22 cellular contexts compared by ENCODE assay signal in the genomic region with DNA sequence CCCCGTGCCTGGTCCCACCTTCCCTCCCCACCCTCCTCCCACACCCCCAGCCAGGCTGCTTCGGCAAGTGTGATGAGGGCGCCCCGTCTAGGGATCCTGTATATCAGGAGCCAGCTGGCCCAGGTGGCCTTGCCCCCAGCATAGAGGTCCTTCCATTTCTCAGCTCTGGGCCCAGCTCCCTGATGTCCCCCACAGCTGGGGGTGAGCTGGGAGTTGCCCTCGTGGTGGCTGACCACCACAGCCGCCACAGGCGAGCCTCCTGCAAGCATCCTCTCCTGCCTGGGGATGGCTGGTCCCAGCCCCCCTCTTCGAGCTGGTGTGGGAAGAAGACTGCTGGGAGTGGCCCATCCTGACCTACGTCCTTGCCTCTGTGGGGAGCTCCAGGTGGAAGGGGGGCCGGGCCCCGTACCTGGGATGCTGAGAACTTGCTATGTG. TPM values are rescaled to one million over a fixed set of nuclear protein-coding genes. Genes with fewer than 3 reads are reported as not detected.
A peak's percentile ranks its signal among the peaks of the same experiment; 100 is the strongest.
DNase-seq lines count a peak whose midpoint lies in the region; ATAC-seq and TF ChIP-seq lines count a peak whose summit lies in the region.
"Had no signal": no experiment of that assay in that cellular context is flagged by ENCODE, and none has a peak within 500 bp of the region (broad histone marks: within the 10 kb centered on the region; RNA-seq: fewer than 3 reads in every experiment).

No MANE protein-coding gene starts in this region.

- no peak overlapping the region for H3K4me3 ChIP-seq in osteoblast (ENCODE audit: insufficient read depth, low read length)
- H3K4me3 ChIP-seq in CD8-positive, alpha-beta T cell (ENCODE audit: low read depth, low read length): no peak overlapping the region
- H3K4me3 ChIP-seq: GM23338, SJSA1 had no signal

- H3K27me3 ChIP-seq in osteoblast (ENCODE audit: insufficient read depth, low read length): no peaks in the 10 kb centered on the region
- no peaks in the 10 kb centered on the region for H3K27me3 ChIP-seq in CD8-positive, alpha-beta T cell (ENCODE audit: insufficient read depth, low read length)
- H3K27me3 ChIP-seq: SJSA1 had no signal

- no peaks in the 10 kb centered on the region for H3K9me3 Mint-ChIP-seq in natural killer cell treated with Interleukin-12 subunit alpha and Interleukin-12 subunit beta and Interleukin-15 and Interleukin-18, amount 100 ng/mL, for 72 hours
- no peaks in the 10 kb centered on the region for H3K9me3 Mint-ChIP-seq in natural killer cell
- H3K9me3 Mint-ChIP-seq in CD8-positive, alpha-beta T cell: no peaks in the 10 kb centered on the region
- H3K9me3 Mint-ChIP-seq: CD4-positive, alpha-beta T cell had no signal

- H3K4me1 ChIP-seq in osteoblast (ENCODE audit: insufficient read depth, low read length): no peaks in the 10 kb centered on the region
- peaks cover 8% of the 10 kb centered on the region for H3K4me1 ChIP-seq in CD8-positive, alpha-beta T cell (ENCODE audit: insufficient read depth, low read length)
- H3K4me1 ChIP-seq: Caco-2, SJSA1 had no signal

- H4K20me1 ChIP-seq in osteoblast (ENCODE audit: insufficient read depth, low read length): no peaks in the 10 kb centered on the region

- no peak overlapping the region for H3K27ac ChIP-seq in osteoblast (ENCODE audit: low read depth, low read length)
- no peak overlapping the region for H3K27ac ChIP-seq in CD8-positive, alpha-beta T cell (ENCODE audit: low read depth, low read length)
- H3K27ac ChIP-seq: RWPE1, SJSA1 had no signal

- CTCF ChIA-PET in CD8-positive, alpha-beta T cell (lab: Charles Lee): interaction anchor here (0.6 to 3.7 kb wide), 3 partner anchors 15 to 472 kb away, joined by 4 to 10 read pairs (median 7); no protein-coding TSS in a partner anchor

- no peaks in the 10 kb centered on the region for H3K36me3 ChIP-seq in osteoblast (ENCODE audit: insufficient read depth, low read length)
- H3K36me3 ChIP-seq in CD8-positive, alpha-beta T cell (ENCODE audit: insufficient read depth, low read length): no peaks in the 10 kb centered on the region
- H3K36me3 ChIP-seq: SJSA1 had no signal

- H3K27me3 Mint-ChIP-seq in natural killer cell treated with Interleukin-12 subunit alpha and Interleukin-12 subunit beta and Interleukin-15 and Interleukin-18, amount 100 ng/mL, for 72 hours: no peaks in the 10 kb centered on the region
- H3K27me3 Mint-ChIP-seq in natural killer cell (ENCODE audit: low read depth in 2 of 2): peaks cover 0 to 3% of the 10 kb centered on the region in 2 donors
- peaks cover 6% of the 10 kb centered on the region for H3K27me3 Mint-ChIP-seq in CD8-positive, alpha-beta T cell (ENCODE audit: low read depth)

- no peak overlapping the region for H3K4me2 ChIP-seq in osteoblast (ENCODE audit: insufficient read depth, low read length)
- H3K4me2 ChIP-seq: GM23338 had no signal

- no peak overlapping the region for H2AFZ ChIP-seq in osteoblast (ENCODE audit: low read length)
- H2AFZ ChIP-seq: GM23338 had no signal

- POLR2A ChIA-PET in CD8-positive, alpha-beta T cell (lab: Charles Lee): no interaction called here

- peak; percentile 54 for DNase-seq in natural killer cell treated with Interleukin-12 subunit alpha and Interleukin-12 subunit beta and Interleukin-15 and Interleukin-18, amount 100 ng/mL, for 72 hours (ENCODE audit: low spot score)
- no peak for DNase-seq in natural killer cell
- peak; percentile 15 for DNase-seq in left cardiac atrium
- DNase-seq in osteoblast (ENCODE audit: insufficient read length, low spot score, missing footprints): peak; percentile 71
- DNase-seq in CD8-positive, alpha-beta T cell: no peak
- no peak for DNase-seq in foreskin melanocyte
- DNase-seq: Caco-2; CD4-positive, alpha-beta T cell; HCEC 1CT; NCI-H1694; NCI-H2081; NCI-H2171; NCI-H345; NCI-H524; NCI-H774; NK-92 treated with Interleukin-12 subunit alpha and Interleukin-12 subunit beta, amount 100 ng/mL, for 24 hours had no signal

- H3K9me3 ChIP-seq in osteoblast (ENCODE audit: low read depth, low read length): no peaks in the 10 kb centered on the region
- no peaks in the 10 kb centered on the region for H3K9me3 ChIP-seq in CD8-positive, alpha-beta T cell (ENCODE audit: low read length)
- H3K9me3 ChIP-seq: Caco-2, SJSA1 had no signal

- H3K4me1 Mint-ChIP-seq in natural killer cell treated with Interleukin-12 subunit alpha and Interleukin-12 subunit beta and Interleukin-15 and Interleukin-18, amount 100 ng/mL, for 72 hours (ENCODE audit: low read depth in 2 of 2): peaks cover 0 to 4% of the 10 kb centered on the region in 2 donors
- H3K4me1 Mint-ChIP-seq in natural killer cell: peaks cover 5 to 7% of the 10 kb centered on the region in 2 donors
- peaks cover 5% of the 10 kb centered on the region for H3K4me1 Mint-ChIP-seq in CD8-positive, alpha-beta T cell (ENCODE audit: low read depth)

- H3K36me3 Mint-ChIP-seq in natural killer cell treated with Interleukin-12 subunit alpha and Interleukin-12 subunit beta and Interleukin-15 and Interleukin-18, amount 100 ng/mL, for 72 hours: no peaks in the 10 kb centered on the region
- no peaks in the 10 kb centered on the region for H3K36me3 Mint-ChIP-seq in natural killer cell
- H3K36me3 Mint-ChIP-seq in CD8-positive, alpha-beta T cell: no peaks in the 10 kb centered on the region

- ATAC-seq in natural killer cell treated with Interleukin-12 subunit alpha and Interleukin-12 subunit beta and Interleukin-15 and Interleukin-18, amount 100 ng/mL, for 72 hours: no peak
- ATAC-seq in natural killer cell: no peak
- no peak for ATAC-seq in left cardiac atrium
- no peak for ATAC-seq in CD8-positive, alpha-beta T cell
- ATAC-seq in GM18858 (IDR thresholded peaks at IDR 0.05; ENCODE audit: unreplicated experiment): no peak

- intact Hi-C loops in natural killer cell (cut with micrococcal nuclease) (loop anchor here (5.0 kb wide), 1 partner anchor 469 kb away; no protein-coding TSS in a partner anchor), left cardiac atrium (cut with DNase I) (no loop called here)
- intact Hi-C loops in CD8-positive, alpha-beta T cell (cut with DNase I, micrococcal nuclease): no loop called here

- no peak overlapping the region for H3K4me3 Mint-ChIP-seq in natural killer cell treated with Interleukin-12 subunit alpha and Interleukin-12 subunit beta and Interleukin-15 and Interleukin-18, amount 100 ng/mL, for 72 hours
- no peak overlapping the region for H3K4me3 Mint-ChIP-seq in natural killer cell
- H3K4me3 Mint-ChIP-seq in CD8-positive, alpha-beta T cell: no peak overlapping the region
- H3K4me3 Mint-ChIP-seq: CD4-positive, alpha-beta T cell; GM23338 had no signal

- TF ChIP-seq CTCF in natural killer cell (IDR thresholded peaks at IDR 0.05): no peak
- no peak for TF ChIP-seq CTCF in osteoblast (IDR thresholded peaks at IDR 0.05; ENCODE audit: extremely low read depth, low read depth, low read length)
- TF ChIP-seq CTCF in CD8-positive, alpha-beta T cell (IDR thresholded peaks at IDR 0.05): no peak

- H3K27ac Mint-ChIP-seq in natural killer cell treated with Interleukin-12 subunit alpha and Interleukin-12 subunit beta and Interleukin-15 and Interleukin-18, amount 100 ng/mL, for 72 hours: no peak overlapping the region
- H3K27ac Mint-ChIP-seq in natural killer cell: no peak overlapping the region
- H3K27ac Mint-ChIP-seq in CD8-positive, alpha-beta T cell: no peak overlapping the region
- H3K27ac Mint-ChIP-seq: CD4-positive, alpha-beta T cell; GM23338 had no signal

- H3K79me2 ChIP-seq in osteoblast (ENCODE audit: insufficient read depth, low read length): no peaks in the 10 kb centered on the region

RNA-seq across cellular contexts. Expression of gene ASPG, which starts 7.4 kb away (rescaled TPM):
- not detected for total RNA-seq in natural killer cell treated with Interleukin-12 subunit alpha and Interleukin-12 subunit beta and Interleukin-15 and Interleukin-18, amount 100 ng/mL, for 72 hours
- total RNA-seq in natural killer cell (not detected), left cardiac atrium (100 to 1,000 TPM in 1 of 2 donors, 10 to 100 TPM in 1; 92.0 to 168 TPM), osteoblast (under 0.01 TPM in 1 of 2 replicates, not detected in the other)
- not detected for total RNA-seq in CD8-positive, alpha-beta T cell
- total RNA-seq: A673; Caco-2; CD4-positive, alpha-beta T cell; G401; SJSA1 had no signal

RNA-seq across cellular contexts. Expression of gene KIF26A, which starts 45.4 kb away (rescaled TPM):
- total RNA-seq in natural killer cell treated with Interleukin-12 subunit alpha and Interleukin-12 subunit beta and Interleukin-15 and Interleukin-18, amount 100 ng/mL, for 72 hours: not detected
- not detected for total RNA-seq in natural killer cell
- 1 to 10 TPM; 7.6 to 8.1 TPM for total RNA-seq in left cardiac atrium
- not detected in 2 replicates for total RNA-seq in osteoblast
- under 1 TPM; 0.25 to 0.33 TPM for total RNA-seq in CD8-positive, alpha-beta T cell

Comparison
In these comparisons a context has a peak if more than half of its experiments do, and no peak if none do; other contexts are left out.
1. DNase-seq: peak in natural killer cell treated with Interleukin-12 subunit alpha and Interleukin-12 subunit beta and Interleukin-15 and Interleukin-18, amount 100 ng/mL, for 72 hours (single experiment), left cardiac atrium (single experiment) and osteoblast (single experiment); none in natural killer cell (single experiment), CD8-positive, alpha-beta T cell (0 of 7) and foreskin melanocyte (single experiment).
2. RNA of gene ASPG, which starts 7.4 kb away (total RNA-seq): 92.0 to 168 TPM in left cardiac atrium; not detected in CD8-positive, alpha-beta T cell, not detected in natural killer cell, not detected in natural killer cell treated with Interleukin-12 subunit alpha and Interleukin-12 subunit beta and Interleukin-15 and Interleukin-18, amount 100 ng/mL, for 72 hours and under 0.01 TPM in osteoblast; every median in the first group is over 10 times any median in the second.